2 cellular contexts compared by ENCODE assay signal in the genomic region with DNA sequence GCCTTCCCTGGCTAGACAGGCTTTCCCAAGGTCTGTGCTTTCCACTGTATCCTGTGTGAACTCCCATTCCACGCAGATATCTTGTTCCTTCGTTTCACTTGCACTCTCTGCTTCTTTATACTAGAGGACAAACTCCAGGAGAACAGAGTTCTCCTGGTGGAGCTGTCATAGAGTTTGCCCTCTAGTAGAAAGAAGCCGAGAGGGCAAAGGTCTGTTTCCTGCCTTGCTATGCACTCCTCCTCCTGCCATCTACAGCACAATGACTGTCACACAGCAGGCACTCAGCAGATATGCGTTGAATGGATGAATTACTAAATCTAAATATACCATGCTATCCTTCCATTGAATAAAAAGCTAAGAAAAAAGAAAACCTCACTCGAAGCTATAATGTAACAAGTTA.
TF ChIP-seq lines count a peak whose summit lies in the region.

No MANE protein-coding gene starts in this region.

TF ChIP-seq in HepG2, 621 proteins besides CTCF, POLR2A, EP300 and RAD21 (continued from another document and continues in another):
- TF ChIP-seq HNF4G (IDR thresholded peaks at IDR 0.05; ENCODE audit: borderline replicate concordance, low read depth, low read length) (peak; percentile 87), HNF4G (CRISPR knock-in tag; IDR thresholded peaks at IDR 0.05; ENCODE audit: borderline replicate concordance, low read depth) (peak; percentile 55; the same call in 1 of the 2 replicates), SOX13 (IDR thresholded peaks at IDR 0.05) (no peak), SOX13 (CRISPR knock-in tag; conservative IDR thresholded peaks at IDR 0.05 in 1 of 2, IDR thresholded peaks at IDR 0.05 in 1 of 2) (peak in 1 of 2 experiments; percentile 28; a peak in 1 of 4 replicates), ZMYM4 (CRISPR knock-in tag; IDR thresholded peaks at IDR 0.05) (peak; percentile 42; the same call in 1 of the 2 replicates), SALL1 (CRISPR knock-in tag; IDR thresholded peaks at IDR 0.05) (peak; percentile 20; the same call in 1 of the 2 replicates), ZBTB44 (CRISPR knock-in tag; IDR thresholded peaks at IDR 0.05) (no peak), ZNF761 (CRISPR knock-in tag; conservative IDR thresholded peaks at IDR 0.05) (no peak), ZNF292 (CRISPR knock-in tag; IDR thresholded peaks at IDR 0.05; ENCODE audit: borderline replicate concordance, low read depth) (0 out of 2 replicates have a peak, but pooled peaks have one; percentile 34), NCOR1 (IDR thresholded peaks at IDR 0.05; ENCODE audit: borderline replicate concordance, low read length) (0 out of 2 replicates have a peak, but pooled peaks have one; percentile 53), NPAS2 (CRISPR knock-in tag; IDR thresholded peaks at IDR 0.05; ENCODE audit: borderline replicate concordance) (no peak), SOX6 (IDR thresholded peaks at IDR 0.05) (no peak), SOX6 (CRISPR knock-in tag; IDR thresholded peaks at IDR 0.05) (peak; percentile 28; the same call in 1 of the 2 replicates), SMC3 (IDR thresholded peaks at IDR 0.05; ENCODE audit: low read length) (no peak), STAG1 (CRISPR knock-in tag; IDR thresholded peaks at IDR 0.05) (peak; percentile 34), NR2F1 (CRISPR knock-in tag; IDR thresholded peaks at IDR 0.05) (peak; percentile 41 to 47; a peak in 2 of 4 replicates), ZNF331 (CRISPR knock-in tag; IDR thresholded peaks at IDR 0.05) (no peak), ADNP (CRISPR knock-in tag; IDR thresholded peaks at IDR 0.05) (no peak), ZNF350 (CRISPR knock-in tag; IDR thresholded peaks at IDR 0.05; ENCODE audit: borderline replicate concordance, low read depth) (no peak), CBX5 (CRISPR knock-in tag; IDR thresholded peaks at IDR 0.05; ENCODE audit: borderline replicate concordance) (no peak), NRL (CRISPR knock-in tag; IDR thresholded peaks at IDR 0.05; ENCODE audit: borderline replicate concordance) (no peak), FOXA3 (CRISPR knock-in tag; IDR thresholded peaks at IDR 0.05) (0 out of 2 replicates have a peak, but pooled peaks have one; percentile 19), HOMEZ (CRISPR knock-in tag; IDR thresholded peaks at IDR 0.05; ENCODE audit: low read depth) (peak; percentile 54; the same call in 1 of the 2 replicates)
- TF ChIP-seq, protein P1, sequence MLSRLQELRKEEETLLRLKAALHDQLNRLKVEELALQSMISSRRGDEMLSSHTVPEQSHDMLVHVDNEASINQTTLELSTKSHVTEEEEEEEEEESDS (CRISPR knock-in tag; IDR thresholded peaks at IDR 0.05; ENCODE audit: borderline replicate concordance) = no peak
- TF ChIP-seq, protein P2, sequence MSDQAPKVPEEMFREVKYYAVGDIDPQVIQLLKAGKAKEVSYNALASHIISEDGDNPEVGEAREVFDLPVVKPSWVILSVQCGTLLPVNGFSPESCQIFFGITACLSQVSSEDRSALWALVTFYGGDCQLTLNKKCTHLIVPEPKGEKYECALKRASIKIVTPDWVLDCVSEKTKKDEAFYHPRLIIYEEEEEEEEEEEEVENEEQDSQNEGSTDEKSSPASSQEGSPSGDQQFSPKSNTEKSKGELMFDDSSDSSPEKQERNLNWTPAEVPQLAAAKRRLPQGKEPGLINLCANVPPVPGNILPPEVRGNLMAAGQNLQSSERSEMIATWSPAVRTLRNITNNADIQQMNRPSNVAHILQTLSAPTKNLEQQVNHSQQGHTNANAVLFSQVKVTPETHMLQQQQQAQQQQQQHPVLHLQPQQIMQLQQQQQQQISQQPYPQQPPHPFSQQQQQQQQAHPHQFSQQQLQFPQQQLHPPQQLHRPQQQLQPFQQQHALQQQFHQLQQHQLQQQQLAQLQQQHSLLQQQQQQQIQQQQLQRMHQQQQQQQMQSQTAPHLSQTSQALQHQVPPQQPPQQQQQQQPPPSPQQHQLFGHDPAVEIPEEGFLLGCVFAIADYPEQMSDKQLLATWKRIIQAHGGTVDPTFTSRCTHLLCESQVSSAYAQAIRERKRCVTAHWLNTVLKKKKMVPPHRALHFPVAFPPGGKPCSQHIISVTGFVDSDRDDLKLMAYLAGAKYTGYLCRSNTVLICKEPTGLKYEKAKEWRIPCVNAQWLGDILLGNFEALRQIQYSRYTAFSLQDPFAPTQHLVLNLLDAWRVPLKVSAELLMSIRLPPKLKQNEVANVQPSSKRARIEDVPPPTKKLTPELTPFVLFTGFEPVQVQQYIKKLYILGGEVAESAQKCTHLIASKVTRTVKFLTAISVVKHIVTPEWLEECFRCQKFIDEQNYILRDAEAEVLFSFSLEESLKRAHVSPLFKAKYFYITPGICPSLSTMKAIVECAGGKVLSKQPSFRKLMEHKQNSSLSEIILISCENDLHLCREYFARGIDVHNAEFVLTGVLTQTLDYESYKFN (CRISPR knock-in tag; conservative IDR thresholded peaks at IDR 0.05) = 0 out of 2 replicates have a peak, but pooled peaks have one; percentile 37

TF ChIP-seq in GM12891, 5 proteins besides CTCF, POLR2A, EP300 and RAD21 (continued from another document):
- TF ChIP-seq POU2F2 (IDR thresholded peaks at IDR 0.05; ENCODE audit: low read depth, low read length) = no peak
- TF ChIP-seq TAF1 (IDR thresholded peaks at IDR 0.05; ENCODE audit: low read depth, low read length) = no peak
